In genomic region chr18:936941-937340, GRCh38 we compare ENCODE assay signal across 11 cellular contexts. TPM values are rescaled to one million over a fixed set of nuclear protein-coding genes. Genes with fewer than 3 reads are reported as not detected.
"Had no signal": no experiment of that assay in that cellular context is flagged by ENCODE, and none has a peak within 500 bp of the region (broad histone marks: within the 10 kb centered on the region; RNA-seq: fewer than 3 reads in every experiment).

No MANE protein-coding gene starts in this region.

- H3K4me1 ChIP-seq: HAP-1 had no signal

- H3K9me3 ChIP-seq: HAP-1 had no signal

- H3K9me3 Mint-ChIP-seq: GM23338, H9 had no signal

- ATAC-seq: GM23338, HCT116 had no signal

- FAIRE-seq: H1, H54 had no signal

- H3K4me3 Mint-ChIP-seq: GM23338, H9, HFFc6 had no signal

- H3K36me3 ChIP-seq: HAP-1 had no signal

- H2AFZ ChIP-seq: GM23248, GM23338 had no signal

- H3K9ac ChIP-seq: GM23248 had no signal

- H3K4me2 ChIP-seq: GM23338 had no signal

- H3K4me3 ChIP-seq: GM23248, GM23338, HAP-1 had no signal

- H3K27ac Mint-ChIP-seq: GM23338, H9, HFFc6 had no signal

- DNase-seq: GM23248, GOT3, H7, H9, HCEC 1CT, HFFc6 had no signal

- H3K27ac ChIP-seq: GM23248 had no signal

RNA-seq across cellular contexts. Expression of gene ADCYAP1, which starts 32.3 kb away (rescaled TPM):
- total RNA-seq: GM23248, GM23338, H1, H7, H9, HFFc6 had no signal
- polyA plus RNA-seq: GM23248, GM23338 had no signal
